Comparison of ENCODE assay signal across 8 cellular contexts in the genomic region with DNA sequence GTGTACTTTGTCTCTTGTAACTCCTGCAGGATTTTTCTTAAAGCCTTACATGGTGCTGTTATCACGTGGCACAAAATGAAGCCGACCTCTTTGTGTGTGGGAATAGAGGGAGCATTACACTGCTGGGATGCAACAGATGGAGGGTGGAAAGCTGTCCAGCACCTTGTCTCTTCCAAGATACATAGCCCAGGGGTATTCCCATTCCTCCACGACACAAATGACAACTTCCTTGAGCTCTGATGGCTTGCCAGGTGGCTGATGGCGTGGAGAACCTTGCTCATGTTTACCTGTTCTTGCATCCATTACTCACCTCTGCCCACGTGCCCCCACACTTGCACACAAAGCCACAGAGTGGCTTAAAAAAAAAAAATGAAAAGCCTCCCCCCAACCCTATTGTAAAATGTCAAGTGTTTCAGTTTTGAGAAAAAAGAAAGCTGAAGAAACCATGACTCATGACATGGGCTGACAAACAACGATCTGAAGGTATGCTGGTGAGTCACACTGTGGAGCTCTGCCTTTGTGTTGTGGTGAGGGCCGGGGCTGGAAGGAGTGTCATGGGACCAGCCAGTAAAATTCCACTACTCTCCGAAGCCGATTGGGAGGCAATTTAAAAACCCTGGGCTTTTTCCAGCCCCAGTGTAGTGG. TPM values are rescaled to one million over a fixed set of nuclear protein-coding genes. Genes with fewer than 3 reads are reported as not detected.
DNase-seq lines count a peak whose midpoint lies in the region; ATAC-seq and TF ChIP-seq lines count a peak whose summit lies in the region.

No MANE protein-coding gene starts in this region.

- H3K56ac ChIP-seq in IMR-90 (ENCODE audit: extremely low read depth, insufficient read depth, low read length) = peak overlapping the region; percentile 62

- H3K14ac ChIP-seq in IMR-90 (replicated peaks; ENCODE audit: low read depth, low read length) = peak overlapping the region; percentile 98

- no TSS peak for BruUV-seq in IMR-90 (replicated peaks; lab: Mats Ljungman, UMichigan)

- peak overlapping the region; percentile 99 for H3K27ac Mint-ChIP-seq in activated naive CD8-positive, alpha-beta T cell
- peak overlapping the region; percentile 97 for H3K27ac Mint-ChIP-seq in progenitor cell of endocrine pancreas

- peak overlapping the region; percentile 99 for H3K23ac ChIP-seq in IMR-90 (ENCODE audit: low read depth, low read length)

- H2AFZ ChIP-seq in IMR-90 (replicated peaks; ENCODE audit: low read length, poor library complexity) = peak overlapping the region; percentile 98

- H3K79me1 ChIP-seq in IMR-90 (ENCODE audit: low read depth in 1 of 2, low read length in 2 of 2) = peaks cover 0 to 9% of the 10 kb centered on the region in 2 experiments; a peak in 1 of 4 replicates

- no peaks in the 10 kb centered on the region for H3K27me3 Mint-ChIP-seq in activated naive CD8-positive, alpha-beta T cell
- no peaks in the 10 kb centered on the region for H3K27me3 Mint-ChIP-seq in progenitor cell of endocrine pancreas

- peaks cover 10% of the 10 kb centered on the region for H3K36me3 Mint-ChIP-seq in activated naive CD8-positive, alpha-beta T cell
- H3K36me3 Mint-ChIP-seq in progenitor cell of endocrine pancreas (ENCODE audit: insufficient read depth) = peaks cover 11% of the 10 kb centered on the region

- dilution Hi-C loops in IMR-90 (cut with HindIII; ENCODE audit: low sequenced_read_pairs, unreplicated experiment) = no loop called here

- H3K9ac ChIP-seq in IMR-90 (ENCODE audit: low read depth, low read length) = no peak overlapping the region

- no peaks in the 10 kb centered on the region for H3K9me3 ChIP-seq in IMR-90 (ENCODE audit: control insufficient read depth, insufficient read depth, low read length)
- H3K9me3 ChIP-seq in upper lobe of left lung = no peaks in the 10 kb centered on the region

- peak overlapping the region; percentile 53 for H4K5ac ChIP-seq in IMR-90 (ENCODE audit: low read depth, low read length)

- ATAC-seq in GM21619 (IDR thresholded peaks at IDR 0.05; ENCODE audit: unreplicated experiment) (peak; percentile 53), IMR-90 (ENCODE audit: low read depth) (peak; percentile 95), upper lobe of left lung (ENCODE audit: low FRiP score in 2 of 2) (peak; percentile 95)

- H2BK20ac ChIP-seq in IMR-90 (ENCODE audit: low read depth, low read length) = peak overlapping the region; percentile 98

- peaks cover 82% of the 10 kb centered on the region for H3K4me1 Mint-ChIP-seq in activated naive CD8-positive, alpha-beta T cell (ENCODE audit: low read depth)
- H3K4me1 Mint-ChIP-seq in progenitor cell of endocrine pancreas (ENCODE audit: low read depth) = peaks cover 19% of the 10 kb centered on the region

- no peaks in the 10 kb centered on the region for H4K20me1 ChIP-seq in IMR-90 (ENCODE audit: insufficient read depth, low read length)

- TF ChIP-seq RAD21 in IMR-90 (IDR thresholded peaks at IDR 0.05; ENCODE audit: low read length) = no peak

- peak overlapping the region; percentile 99 for H4K91ac ChIP-seq in IMR-90 (ENCODE audit: insufficient read depth, low read depth, low read length)

- peak overlapping the region; percentile 99 for H3K4ac ChIP-seq in IMR-90 (ENCODE audit: low read depth, low read length)

- POLR2A ChIA-PET in IMR-90 (lab: Charles Lee; ENCODE audit: unreplicated experiment) = interaction anchor here (1.0 kb wide), 1 partner anchor 12 kb away, joined by 9 read pairs; no protein-coding TSS in a partner anchor

- no CpG with 5 or more reads among the region's 9 CpGs for WGBS in IMR-90 (ENCODE audit: extremely low coverage in 2 of 2, insufficient read length in 1 of 2), 2 experiments
- WGBS in upper lobe of left lung, 2 donors = 32 to 37% methylated on average over 9 of the region's 9 CpGs

- peaks cover 19% of the 10 kb centered on the region for H3K4me1 ChIP-seq in IMR-90 (ENCODE audit: control insufficient read depth, insufficient read depth, low read length)
- H3K4me1 ChIP-seq in upper lobe of left lung = peaks cover 18 to 23% (median 21%) of the 10 kb centered on the region in 4 donors

- CTCF ChIA-PET in IMR-90 (lab: Yijun Ruan, JAX) = interaction anchor here (0.6 to 0.9 kb wide), 2 partner anchors 12 to 178 kb away, joined by 3 to 4 read pairs; no protein-coding TSS in a partner anchor

- H3K36me3 ChIP-seq in IMR-90 (ENCODE audit: control insufficient read depth, insufficient read depth, low read length) (no peaks in the 10 kb centered on the region), upper lobe of left lung (no peaks in the 10 kb centered on the region)

- peak overlapping the region; percentile 77 for H3K18ac ChIP-seq in IMR-90 (ENCODE audit: low read depth, low read length)

- intact Hi-C loops in IMR-90 (cut with micrococcal nuclease) = no loop called here
- intact Hi-C loops in head of caudate nucleus (cut with DNase I) = loop anchor here (10.0 kb wide), 2 partner anchors 127 to 257 kb away; a partner anchor contains a TSS

- H3K4me3 ChIP-seq in IMR-90 (ENCODE audit: insufficient read depth, low read depth, low read length) (peak overlapping the region; percentile 27; the same call in 1 of the 2 replicates), upper lobe of left lung (peak overlapping the region in 3 of 4 donors; percentile 5 to 19 (median 17))

- H3K9me1 ChIP-seq in IMR-90 (ENCODE audit: insufficient read depth, low read length) = peaks cover 16% of the 10 kb centered on the region

- TF ChIP-seq CTCF in IMR-90 (conservative IDR thresholded peaks at IDR 0.05; ENCODE audit: low read depth, low read length) (no peak), progenitor cell of endocrine pancreas (IDR thresholded peaks at IDR 0.05; ENCODE audit: unreplicated experiment) (no peak), upper lobe of left lung (IDR thresholded peaks at IDR 0.05) (no peak)

- H3K27me3 ChIP-seq in IMR-90 (ENCODE audit: control insufficient read depth, insufficient read depth, low read length) = no peaks in the 10 kb centered on the region
- no peaks in the 10 kb centered on the region for H3K27me3 ChIP-seq in upper lobe of left lung

- peak overlapping the region; percentile 96 for H2AK9ac ChIP-seq in IMR-90 (replicated peaks; ENCODE audit: low read depth, low read length, poor library complexity)

- peak overlapping the region; percentile 100; the same call in 2 of the 3 replicates for H2BK15ac ChIP-seq in IMR-90 (ENCODE audit: low read depth, low read length)

- H3K4me3 Mint-ChIP-seq in activated naive CD8-positive, alpha-beta T cell = peak overlapping the region; percentile 81
- H3K4me3 Mint-ChIP-seq in progenitor cell of endocrine pancreas (ENCODE audit: low read depth) = peak overlapping the region; percentile 47

- H3K9me3 Mint-ChIP-seq in activated naive CD8-positive, alpha-beta T cell (ENCODE audit: low read depth) = no peaks in the 10 kb centered on the region
- peaks cover 9% of the 10 kb centered on the region for H3K9me3 Mint-ChIP-seq in progenitor cell of endocrine pancreas (ENCODE audit: low read depth)

- DNase-seq in DMS 273 treated with DMSO at 0.1 percent for 48 hours (lab: John Stamatoyannopoulos, UW) (peak; percentile 49), IMR-90 (peak; percentile 98), SK-MEL-5 (ENCODE audit: low read depth, low spot score) (peak; percentile 92), head of caudate nucleus (peak; percentile 49 to 95 (median 79)), progenitor cell of endocrine pancreas (ENCODE audit: low spot score, unreplicated experiment) (peak; percentile 22), upper lobe of left lung (peak in 1 of 2 donors; percentile 93)

- TF ChIP-seq POLR2A in IMR-90 (IDR thresholded peaks at IDR 0.05; ENCODE audit: low read depth, low read length) (no peak), upper lobe of left lung (IDR thresholded peaks at IDR 0.05) (peak in 1 of 4 donors; percentile 27)

- H2BK5ac ChIP-seq in IMR-90 (ENCODE audit: low read depth, low read length, poor library complexity, severe bottlenecking) = peak overlapping the region; percentile 77

- H3K27ac ChIP-seq in IMR-90 (ENCODE audit: insufficient read depth, low read length) (peak overlapping the region; percentile 75), upper lobe of left lung (peak overlapping the region; percentile 77 to 85 (median 80))

- in situ Hi-C loops in IMR-90 (cut with MboI; ENCODE audit: low sequenced_read_pairs) (no loop called here), SK-MEL-5 (cut with HindIII; ENCODE audit: low pct_unique_long_range_greater_than_20kb, low sequenced_read_pairs) (no loop called here)

- H2BK120ac ChIP-seq in IMR-90 (ENCODE audit: low read depth, low read length) = peak overlapping the region; percentile 99

- H2AK5ac ChIP-seq in IMR-90 (ENCODE audit: low read depth, low read length) = peak overlapping the region; percentile 93

- peak overlapping the region in 1 of 2 experiments; percentile 97; a peak in 2 of 4 replicates for H4K8ac ChIP-seq in IMR-90 (ENCODE audit: low read depth in 2 of 2, low read length in 2 of 2)

- peak overlapping the region; percentile 85 for H3K4me2 ChIP-seq in IMR-90 (ENCODE audit: low read depth, low read length)

- TF ChIP-seq EP300 in upper lobe of left lung (IDR thresholded peaks at IDR 0.05) = peak in 1 of 4 donors; percentile 90

TF ChIP-seq in IMR-90, 13 proteins besides CTCF, POLR2A, EP300 and RAD21 (continues in another document):
- TF ChIP-seq, protein P1, sequence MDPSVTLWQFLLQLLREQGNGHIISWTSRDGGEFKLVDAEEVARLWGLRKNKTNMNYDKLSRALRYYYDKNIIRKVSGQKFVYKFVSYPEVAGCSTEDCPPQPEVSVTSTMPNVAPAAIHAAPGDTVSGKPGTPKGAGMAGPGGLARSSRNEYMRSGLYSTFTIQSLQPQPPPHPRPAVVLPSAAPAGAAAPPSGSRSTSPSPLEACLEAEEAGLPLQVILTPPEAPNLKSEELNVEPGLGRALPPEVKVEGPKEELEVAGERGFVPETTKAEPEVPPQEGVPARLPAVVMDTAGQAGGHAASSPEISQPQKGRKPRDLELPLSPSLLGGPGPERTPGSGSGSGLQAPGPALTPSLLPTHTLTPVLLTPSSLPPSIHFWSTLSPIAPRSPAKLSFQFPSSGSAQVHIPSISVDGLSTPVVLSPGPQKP (IDR thresholded peaks at IDR 0.05; ENCODE audit: borderline replicate concordance, low read depth, low read length) = no peak
- TF ChIP-seq RFX5 (IDR thresholded peaks at IDR 0.05; ENCODE audit: low read depth, low read length) (no peak), CEBPB (IDR thresholded peaks at IDR 0.05; ENCODE audit: low read depth, low read length) (no peak), MXI1 (IDR thresholded peaks at IDR 0.05; ENCODE audit: borderline replicate concordance, low read depth, low read length) (no peak), CHD1 (IDR thresholded peaks at IDR 0.05; ENCODE audit: low read depth, low read length) (0 out of 2 replicates have a peak, but pooled peaks have one; percentile 25)

RNA-seq across cellular contexts. Expression of a gene that starts 32.0 kb away (rescaled TPM):
- total RNA-seq in IMR-90 (2012; rRNA removed) (154 and 237 TPM in 2 replicates), progenitor cell of endocrine pancreas (191 and 193 TPM in 2 replicates), upper lobe of left lung (100 to 1,000 TPM in 3 of 6 donors, 10 to 100 TPM in 3; 37.7 to 131 (median 102) TPM)
- 220 and 250 TPM in 2 replicates for polyA plus RNA-seq in IMR-90 (2012; rRNA removed)
- polyA plus RNA-seq in IMR-90 (2012; cell fraction: cytosol; rRNA removed) = 150 and 346 TPM in 2 replicates
- 33.0 and 110 TPM in 2 replicates for polyA plus RNA-seq in IMR-90 (2012; cell fraction: nucleus; rRNA removed; ENCODE audit: low replicate concordance)
- 248 and 278 TPM in 2 replicates for total RNA-seq in SK-MEL-5 (2014; rRNA removed; shearing (Covaris generic))
- polyA plus RNA-seq in SK-MEL-5 (2015; cell fraction: cytosol; rRNA removed) = 174 and 222 TPM in 2 replicates
- polyA plus RNA-seq in SK-MEL-5 (2015; cell fraction: nucleus; rRNA removed) = 47.2 and 59.7 TPM in 2 replicates
